In genomic region chr11:910044-910588, GRCh38 we compare ENCODE assay signal across 9 cellular contexts. TPM values are rescaled to one million over a fixed set of nuclear protein-coding genes. Genes with fewer than 3 reads are reported as not detected.
DNase-seq lines count a peak whose midpoint lies in the region; ATAC-seq, FAIRE-seq and TF ChIP-seq lines count a peak whose summit lies in the region.
"Had no signal": no experiment of that assay in that cellular context is flagged by ENCODE, and none has a peak within 500 bp of the region (broad histone marks: within the 10 kb centered on the region; RNA-seq: fewer than 3 reads in every experiment).

No MANE protein-coding gene starts in this region.

- DNase-seq in DMS53 (lab: John Stamatoyannopoulos, UW) (peak; percentile 71), DMS53 treated with DMSO at 0.1 percent for 48 hours (lab: John Stamatoyannopoulos, UW; ENCODE audit: unreplicated experiment) (no peak), kidney (no peak), substantia nigra (lab: John Stamatoyannopoulos, UW) (no peak), middle frontal gyrus (ENCODE audit: extremely low spot score, low spot score) (no peak)
- no peak for DNase-seq in activated naive CD8-positive, alpha-beta T cell treated with anti-CD3 and anti-CD28 coated beads for 36 hours

- peaks cover 20% of the 10 kb centered on the region for H3K36me3 ChIP-seq in HUES64 (ENCODE audit: insufficient read depth, low read length)
- no peaks in the 10 kb centered on the region for H3K36me3 ChIP-seq in kidney (ENCODE audit: control insufficient read depth in 1 of 2, insufficient read depth in 2 of 2, low read length in 2 of 2)

- H3K4me1 Mint-ChIP-seq in activated naive CD8-positive, alpha-beta T cell treated with anti-CD3 and anti-CD28 coated beads for 36 hours = peaks cover 26% of the 10 kb centered on the region

- no peaks in the 10 kb centered on the region for H3K9me3 Mint-ChIP-seq in activated naive CD8-positive, alpha-beta T cell treated with anti-CD3 and anti-CD28 coated beads for 36 hours

- H3K27ac ChIP-seq in HUES64 (ENCODE audit: low read depth, low read length) = no peak overlapping the region
- H3K27ac ChIP-seq in kidney (ENCODE audit: low read depth in 2 of 2, low read length in 2 of 2) = peak overlapping the region in 1 of 2 donors; percentile 67
- peak overlapping the region; percentile 60 for H3K27ac ChIP-seq in substantia nigra (ENCODE audit: low read depth, low read length, poor library complexity, severe bottlenecking)

- 4% methylated on average over 38 of the region's 38 CpGs for WGBS in HUES64

- peak overlapping the region; percentile 87 for H3K27ac Mint-ChIP-seq in activated naive CD8-positive, alpha-beta T cell treated with anti-CD3 and anti-CD28 coated beads for 36 hours

- H3K4me3 ChIP-seq in HUES64 (ENCODE audit: low read length) = peak overlapping the region; percentile 92
- peak overlapping the region; percentile 68 to 69 for H3K4me3 ChIP-seq in kidney (ENCODE audit: low read length in 2 of 2)

- TF ChIP-seq CTCF in kidney (IDR thresholded peaks at IDR 0.05; ENCODE audit: borderline replicate concordance, extremely low read depth, insufficient read depth) = no peak

- no peak for FAIRE-seq in kidney (lab: Jason Lieb, UNC)
- FAIRE-seq: A204.1 had no signal

- no peaks in the 10 kb centered on the region for H3K27me3 Mint-ChIP-seq in activated naive CD8-positive, alpha-beta T cell treated with anti-CD3 and anti-CD28 coated beads for 36 hours

- H3K4me1 ChIP-seq in HUES64 (ENCODE audit: insufficient read depth, low read length) (no peaks in the 10 kb centered on the region), kidney (ENCODE audit: control insufficient read depth in 1 of 2, insufficient read depth in 1 of 2, low read depth in 1 of 2, low read length in 2 of 2) (peaks cover 0 to 8% of the 10 kb centered on the region in 2 donors)

- H3K9me3 ChIP-seq in HUES64 (ENCODE audit: insufficient read depth, low read depth, low read length) = no peaks in the 10 kb centered on the region
- H3K9me3 ChIP-seq in kidney (ENCODE audit: control insufficient read depth in 1 of 2, low read length in 2 of 2) = no peaks in the 10 kb centered on the region

- ATAC-seq in GM18858 (IDR thresholded peaks at IDR 0.05; ENCODE audit: unreplicated experiment) = no peak

- intact Hi-C loops in kidney (cut with DNase I) = no loop called here

- no peaks in the 10 kb centered on the region for H3K27me3 ChIP-seq in HUES64 (ENCODE audit: insufficient read depth, low read length)

- peak overlapping the region; percentile 97 for H3K4me3 Mint-ChIP-seq in activated naive CD8-positive, alpha-beta T cell treated with anti-CD3 and anti-CD28 coated beads for 36 hours

- H3K9ac ChIP-seq in HUES64 (ENCODE audit: low read depth, low read length) (peak overlapping the region; percentile 84), kidney (ENCODE audit: low read length in 2 of 2) (peak overlapping the region; percentile 31 to 67)

- peaks cover 4% of the 10 kb centered on the region for H3K36me3 Mint-ChIP-seq in activated naive CD8-positive, alpha-beta T cell treated with anti-CD3 and anti-CD28 coated beads for 36 hours

RNA-seq across cellular contexts. Expression of gene CHID1, which starts 0.5 kb away (rescaled TPM):
- polyA plus RNA-seq in HUES64 (2013, experiment 1 of 2) = 48.5 TPM
- polyA plus RNA-seq in HUES64 (2013, experiment 2 of 2) = 53.3 TPM
- 10 to 100 TPM; 73.1 to 81.6 TPM for total RNA-seq in activated naive CD8-positive, alpha-beta T cell treated with anti-CD3 and anti-CD28 coated beads for 36 hours
- 82.2 TPM for total RNA-seq in kidney
- 128 TPM for polyA plus RNA-seq in kidney (ENCODE audit: insufficient read depth, low read depth, low replicate concordance)

RNA-seq across cellular contexts. Expression of gene AP2A2, which starts 15.6 kb away (rescaled TPM):
- polyA plus RNA-seq in HUES64 (2013, experiment 1 of 2) = 49.3 TPM
- polyA plus RNA-seq in HUES64 (2013, experiment 2 of 2) = 47.2 TPM
- total RNA-seq in activated naive CD8-positive, alpha-beta T cell treated with anti-CD3 and anti-CD28 coated beads for 36 hours = 10 to 100 TPM; 26.3 to 30.3 TPM
- 144 TPM for total RNA-seq in kidney
- polyA plus RNA-seq in kidney (ENCODE audit: insufficient read depth, low read depth, low replicate concordance) = 76.5 TPM
